ENCODE assay signal across 8 cellular contexts in genomic region chr5:171418316-171418981, GRCh38. TPM values are rescaled to one million over a fixed set of nuclear protein-coding genes. Genes with fewer than 3 reads are reported as not detected.
DNase-seq lines count a peak whose midpoint lies in the region; ATAC-seq and TF ChIP-seq lines count a peak whose summit lies in the region.

No MANE protein-coding gene starts in this region.

- H3K27me3 ChIP-seq in neutrophil (peaks cover 56% of the 10 kb centered on the region), upper lobe of right lung (no peaks in the 10 kb centered on the region)

- H3K4me3 ChIP-seq in neutrophil (ENCODE audit: low read depth in 1 of 2, low read length in 1 of 2) (peak overlapping the region; percentile 16 to 60), upper lobe of right lung (peak overlapping the region; percentile 44)

- intact Hi-C loops in upper lobe of right lung (cut with DNase I), result loop anchor here (10.0 kb wide), 1 partner anchor 486 kb away; no protein-coding TSS in a partner anchor

- in situ Hi-C loops in Caki2 (cut with HindIII; ENCODE audit: low pct_unique_long_range_greater_than_20kb, low sequenced_read_pairs), result loop anchor here (25.0 kb wide), 1 partner anchor 494 kb away; no protein-coding TSS in a partner anchor

- DNase-seq in Caki2 (ENCODE audit: low read depth) (peak; percentile 81), HS-5 (ENCODE audit: low read depth) (peak; percentile 53), RKO (ENCODE audit: low spot score) (peak; percentile 87), glomerular visceral epithelial cell (ENCODE audit: extremely low spot score) (peak; percentile 86), upper lobe of right lung (peak; percentile 88)

- peak overlapping the region; percentile 79 for H3K4me3 Mint-ChIP-seq in activated naive CD4-positive, alpha-beta T cell treated with anti-CD3 and anti-CD28 coated beads, Interleukin-2, amount 50 U/mL, for 24 hours

- ATAC-seq in GM19467 (IDR thresholded peaks at IDR 0.05; ENCODE audit: unreplicated experiment) (peak; percentile 52), upper lobe of right lung (peak; percentile 89)

- no peak overlapping the region for H3K27ac ChIP-seq in neutrophil
- H3K27ac ChIP-seq in upper lobe of right lung, result no peak overlapping the region

- H3K4me1 Mint-ChIP-seq in activated naive CD4-positive, alpha-beta T cell treated with anti-CD3 and anti-CD28 coated beads, Interleukin-2, amount 50 U/mL, for 24 hours, result peaks cover 13% of the 10 kb centered on the region

- no peaks in the 10 kb centered on the region for H3K9me3 ChIP-seq in neutrophil
- H3K9me3 ChIP-seq in upper lobe of right lung, result no peaks in the 10 kb centered on the region

- H3K36me3 Mint-ChIP-seq in activated naive CD4-positive, alpha-beta T cell treated with anti-CD3 and anti-CD28 coated beads, Interleukin-2, amount 50 U/mL, for 24 hours, result peaks cover 1% of the 10 kb centered on the region

- peak; percentile 44 for TF ChIP-seq CTCF in neutrophil (IDR thresholded peaks at IDR 0.05)
- peak; percentile 92 for TF ChIP-seq CTCF in upper lobe of right lung (IDR thresholded peaks at IDR 0.05)

- H3K4me1 ChIP-seq in neutrophil (ENCODE audit: control insufficient read depth in 1 of 2, insufficient read depth in 1 of 2, low read depth in 1 of 2, low read length in 1 of 2) (peaks cover 19 to 27% of the 10 kb centered on the region in 2 experiments), upper lobe of right lung (peaks cover 24% of the 10 kb centered on the region)

- H3K27me3 Mint-ChIP-seq in activated naive CD4-positive, alpha-beta T cell treated with anti-CD3 and anti-CD28 coated beads, Interleukin-2, amount 50 U/mL, for 24 hours, result peaks cover 5% of the 10 kb centered on the region

- H3K27ac Mint-ChIP-seq in activated naive CD4-positive, alpha-beta T cell treated with anti-CD3 and anti-CD28 coated beads, Interleukin-2, amount 50 U/mL, for 24 hours, result no peak overlapping the region

- peaks cover 3% of the 10 kb centered on the region for H3K36me3 ChIP-seq in neutrophil
- H3K36me3 ChIP-seq in upper lobe of right lung, result peaks cover 6% of the 10 kb centered on the region

- H3K9me3 Mint-ChIP-seq in activated naive CD4-positive, alpha-beta T cell treated with anti-CD3 and anti-CD28 coated beads, Interleukin-2, amount 50 U/mL, for 24 hours, result no peaks in the 10 kb centered on the region

RNA-seq across cellular contexts. Expression of gene FGF18, which starts 1.0 kb away (rescaled TPM):
- 3.6 and 9.5 TPM in 2 replicates for total RNA-seq in Caki2 (2014; rRNA removed; shearing (Covaris generic); ENCODE audit: low replicate concordance)
- total RNA-seq in upper lobe of right lung, result 4.2 TPM

RNA-seq across cellular contexts. Expression of gene NPM1, which starts 30.8 kb away (rescaled TPM):
- total RNA-seq in Caki2 (2014; rRNA removed; shearing (Covaris generic); ENCODE audit: low replicate concordance), result 2,650 and 4,923 TPM in 2 replicates
- total RNA-seq in upper lobe of right lung, result 585 TPM
